13 cellular contexts compared by ENCODE assay signal in the genomic region with DNA sequence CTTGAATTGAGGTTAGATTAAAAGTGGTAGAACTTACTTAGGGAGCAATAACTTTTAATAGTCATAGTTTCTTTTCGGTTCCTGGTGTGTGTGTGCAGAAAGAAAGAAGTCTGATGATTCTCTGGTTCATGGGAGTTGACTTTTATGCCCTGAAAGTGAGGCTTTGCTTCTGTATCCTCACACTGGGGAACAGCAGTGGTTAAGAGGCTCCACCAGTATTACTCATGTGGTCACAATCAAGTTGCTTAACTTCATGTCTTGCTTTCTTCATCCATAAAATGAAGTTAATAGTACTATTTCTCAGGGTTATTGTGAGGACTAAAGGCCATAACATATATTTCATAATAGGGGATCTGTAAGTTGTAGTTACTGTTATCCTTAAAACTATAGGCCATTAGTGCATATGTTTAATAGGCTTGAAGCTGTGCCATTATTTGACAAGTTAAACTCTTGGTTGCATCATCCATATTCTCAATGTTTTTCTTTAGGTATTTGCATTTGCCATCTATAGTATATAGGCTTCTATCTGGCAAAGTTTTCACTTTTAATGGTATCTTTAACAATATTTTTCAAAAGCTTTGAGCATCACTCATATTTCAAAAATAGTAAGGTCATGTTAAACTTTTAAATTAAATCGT.
A peak's percentile ranks its signal among the peaks of the same experiment; 100 is the strongest.
DNase-seq lines count a peak whose midpoint lies in the region; ATAC-seq and TF ChIP-seq lines count a peak whose summit lies in the region.
"Had no signal": no experiment of that assay in that cellular context is flagged by ENCODE, and none has a peak within 500 bp of the region (broad histone marks: within the 10 kb centered on the region; RNA-seq: fewer than 3 reads in every experiment).

No MANE protein-coding gene starts in this region.

- POLR2A ChIA-PET in activated naive CD8-positive, alpha-beta T cell treated with anti-CD3 and anti-CD28 coated beads, Interleukin-2, amount 10 ng/mL, durations not matched to agents 7 days and 5 days (lab: Charles Lee), result no interaction called here
- POLR2A ChIA-PET in activated CD4-positive, alpha-beta memory T cell treated with anti-CD3 and anti-CD28 coated beads for 36 hours (lab: Charles Lee), result no interaction called here

- H3K4me1 Mint-ChIP-seq in activated naive CD8-positive, alpha-beta T cell treated with anti-CD3 and anti-CD28 coated beads, Interleukin-2, amount 10 ng/mL, durations not matched to agents 7 days and 5 days, result peaks cover 3% of the 10 kb centered on the region
- H3K4me1 Mint-ChIP-seq in activated CD4-positive, alpha-beta memory T cell treated with anti-CD3 and anti-CD28 coated beads for 36 hours (ENCODE audit: low read depth), result no peaks in the 10 kb centered on the region
- H3K4me1 Mint-ChIP-seq: CD4-positive, CD25-positive, alpha-beta regulatory T cell had no signal

- CTCF ChIA-PET in activated CD4-positive, alpha-beta memory T cell treated with anti-CD3 and anti-CD28 coated beads for 36 hours (lab: Charles Lee), result no interaction called here

- H3K9me3 Mint-ChIP-seq in activated naive CD8-positive, alpha-beta T cell treated with anti-CD3 and anti-CD28 coated beads, Interleukin-2, amount 10 ng/mL, durations not matched to agents 7 days and 5 days, result no peaks in the 10 kb centered on the region
- H3K9me3 Mint-ChIP-seq in activated CD4-positive, alpha-beta memory T cell treated with anti-CD3 and anti-CD28 coated beads for 36 hours, result no peaks in the 10 kb centered on the region
- H3K9me3 Mint-ChIP-seq: CD4-positive, CD25-positive, alpha-beta regulatory T cell; IgD-negative memory B cell; neural crest cell had no signal

- in situ Hi-C loops in G401 (cut with HindIII; ENCODE audit: low sequenced_read_pairs), result no loop called here

- no peak overlapping the region for H3K4me3 Mint-ChIP-seq in activated naive CD8-positive, alpha-beta T cell treated with anti-CD3 and anti-CD28 coated beads, Interleukin-2, amount 10 ng/mL, durations not matched to agents 7 days and 5 days
- H3K4me3 Mint-ChIP-seq in activated CD4-positive, alpha-beta memory T cell treated with anti-CD3 and anti-CD28 coated beads for 36 hours, result no peak overlapping the region
- H3K4me3 Mint-ChIP-seq: CD4-positive, CD25-positive, alpha-beta regulatory T cell; IgD-negative memory B cell; neural crest cell had no signal

- no peak overlapping the region for H3K27ac Mint-ChIP-seq in activated naive CD8-positive, alpha-beta T cell treated with anti-CD3 and anti-CD28 coated beads, Interleukin-2, amount 10 ng/mL, durations not matched to agents 7 days and 5 days
- H3K27ac Mint-ChIP-seq in activated CD4-positive, alpha-beta memory T cell treated with anti-CD3 and anti-CD28 coated beads for 36 hours, result no peak overlapping the region
- H3K27ac Mint-ChIP-seq: CD4-positive, CD25-positive, alpha-beta regulatory T cell; IgD-negative memory B cell had no signal

- ATAC-seq in GM19395 (IDR thresholded peaks at IDR 0.05; ENCODE audit: unreplicated experiment), result peak; percentile 87
- ATAC-seq in HG03135 (IDR thresholded peaks at IDR 0.05; ENCODE audit: unreplicated experiment), result peak; percentile 76
- peak; percentile 52 for ATAC-seq in activated naive CD8-positive, alpha-beta T cell treated with anti-CD3 and anti-CD28 coated beads, Interleukin-2, amount 10 ng/mL, durations not matched to agents 7 days and 5 days (ENCODE audit: low read depth)

- H3K36me3 Mint-ChIP-seq in activated naive CD8-positive, alpha-beta T cell treated with anti-CD3 and anti-CD28 coated beads, Interleukin-2, amount 10 ng/mL, durations not matched to agents 7 days and 5 days, result no peaks in the 10 kb centered on the region
- no peaks in the 10 kb centered on the region for H3K36me3 Mint-ChIP-seq in activated CD4-positive, alpha-beta memory T cell treated with anti-CD3 and anti-CD28 coated beads for 36 hours
- H3K36me3 Mint-ChIP-seq: CD4-positive, CD25-positive, alpha-beta regulatory T cell; IgD-negative memory B cell had no signal

- no peak overlapping the region for H3K4me3 ChIP-seq in AG10803 (ENCODE audit: low read length)
- H3K4me3 ChIP-seq: thoracic aorta had no signal

- peaks cover 7% of the 10 kb centered on the region for H3K27me3 Mint-ChIP-seq in activated naive CD8-positive, alpha-beta T cell treated with anti-CD3 and anti-CD28 coated beads, Interleukin-2, amount 10 ng/mL, durations not matched to agents 7 days and 5 days
- no peaks in the 10 kb centered on the region for H3K27me3 Mint-ChIP-seq in activated CD4-positive, alpha-beta memory T cell treated with anti-CD3 and anti-CD28 coated beads for 36 hours
- H3K27me3 Mint-ChIP-seq: IgD-negative memory B cell had no signal

- intact Hi-C loops in activated CD4-positive, alpha-beta memory T cell treated with anti-CD3 and anti-CD28 coated beads for 36 hours (cut with micrococcal nuclease), result no loop called here

- peak; percentile 81 for DNase-seq in AG10803 (ENCODE audit: low read depth)
- no peak for DNase-seq in activated naive CD8-positive, alpha-beta T cell treated with anti-CD3 and anti-CD28 coated beads, Interleukin-2, amount 10 ng/mL, durations not matched to agents 7 days and 5 days
- DNase-seq in activated CD4-positive, alpha-beta memory T cell treated with anti-CD3 and anti-CD28 coated beads for 36 hours, result no peak
- no peak for DNase-seq in G401 (ENCODE audit: low spot score)
- no peak for DNase-seq in DMS114 treated with DMSO at 0.1 percent for 48 hours (lab: John Stamatoyannopoulos, UW; ENCODE audit: unreplicated experiment)
- DNase-seq in stimulated activated CD4-positive, alpha-beta T cell treated with anti-CD3 and anti-CD28 coated beads, Interleukin-2, amount 100 ng/mL, for 24 hours, result no peak
- DNase-seq: CD4-positive, CD25-positive, alpha-beta regulatory T cell; WERI-Rb-1 had no signal

- TF ChIP-seq CTCF in AG10803 (conservative IDR thresholded peaks at IDR 0.05; ENCODE audit: low read length), result no peak
